In genomic region chr21:37450385-37451044, GRCh38 we compare ENCODE assay signal across 11 cellular contexts.
A peak's percentile ranks its signal among the peaks of the same experiment; 100 is the strongest.
DNase-seq lines count a peak whose midpoint lies in the region; TF ChIP-seq lines count a peak whose summit lies in the region.
"Had no signal": no experiment of that assay in that cellular context is flagged by ENCODE, and none has a peak within 500 bp of the region (broad histone marks: within the 10 kb centered on the region; RNA-seq: fewer than 3 reads in every experiment).

No MANE protein-coding gene starts in this region.

- H3K9me2 ChIP-seq in SK-N-SH, result no peaks in the 10 kb centered on the region

- peaks cover 5% of the 10 kb centered on the region for H3K36me3 Mint-ChIP-seq in activated naive CD4-positive, alpha-beta T cell treated with anti-CD3 and anti-CD28 coated beads for 36 hours (ENCODE audit: low read depth)

- H3K9ac ChIP-seq in SK-N-SH, result no peak overlapping the region
- no peak overlapping the region for H3K9ac ChIP-seq in smooth muscle cell (ENCODE audit: low read depth)

- H3K4me3 Mint-ChIP-seq in activated naive CD4-positive, alpha-beta T cell treated with anti-CD3 and anti-CD28 coated beads for 36 hours, result no peak overlapping the region
- H3K4me3 Mint-ChIP-seq: T-helper 1 cell treated with Interleukin-12 subunit alpha and Interleukin-12 subunit beta and Interleukin-4 antibody, amounts not matched to agents 30 μg/mL and 1 μg/mL, for 36 hours had no signal

- TF ChIP-seq POLR2A in erythroblast (IDR thresholded peaks at IDR 0.05; ENCODE audit: low read length), result peak; percentile 40

- H3F3A ChIP-seq in SK-N-SH (replicated peaks; ENCODE audit: insufficient read depth) (peaks cover 36% of the 10 kb centered on the region), smooth muscle cell (ENCODE audit: low read depth) (peaks cover 38% of the 10 kb centered on the region)

- peak; percentile 15 for DNase-seq in activated naive CD4-positive, alpha-beta T cell treated with anti-CD3 and anti-CD28 coated beads for 36 hours
- no peak for DNase-seq in activated naive CD4-positive, alpha-beta T cell (lab: John Stamatoyannopoulos, UW)
- DNase-seq in SK-N-SH, result no peak
- peak; percentile 81 to 82 for DNase-seq in erythroblast (lab: John Stamatoyannopoulos, UW)
- no peak for DNase-seq in smooth muscle cell (lab: John Stamatoyannopoulos, UW; ENCODE audit: unreplicated experiment)
- DNase-seq in T1000 (lab: John Stamatoyannopoulos, UW), result no peak
- DNase-seq in NCI-H1105 (lab: John Stamatoyannopoulos, UW), result no peak
- no peak for DNase-seq in middle frontal gyrus (ENCODE audit: extremely low spot score, low spot score)
- DNase-seq: NCI-H526 had no signal

- intact Hi-C loops in activated naive CD4-positive, alpha-beta T cell treated with anti-CD3 and anti-CD28 coated beads for 36 hours (cut with micrococcal nuclease), result no loop called here

- TF ChIP-seq CTCF in SK-N-SH (IDR thresholded peaks at IDR 0.05) (no peak), smooth muscle cell (IDR thresholded peaks at IDR 0.05; ENCODE audit: borderline replicate concordance, insufficient read depth, poor library complexity, severe bottlenecking) (no peak)

- peak overlapping the region; percentile 61 for H3K27ac Mint-ChIP-seq in activated naive CD4-positive, alpha-beta T cell treated with anti-CD3 and anti-CD28 coated beads for 36 hours
- H3K27ac Mint-ChIP-seq: T-helper 1 cell treated with Interleukin-12 subunit alpha and Interleukin-12 subunit beta and Interleukin-4 antibody, amounts not matched to agents 30 μg/mL and 1 μg/mL, for 36 hours had no signal

- no peaks in the 10 kb centered on the region for H3K27me3 ChIP-seq in SK-N-SH (ENCODE audit: insufficient read depth)
- no peaks in the 10 kb centered on the region for H3K27me3 ChIP-seq in smooth muscle cell (ENCODE audit: low read depth)

- WGBS in SK-N-SH (ENCODE audit: low lambda C conversion rate), result 77% methylated on average over 8 of the region's 8 CpGs
- WGBS in smooth muscle cell (ENCODE audit: low lambda C conversion rate), result 39% methylated on average over 8 of the region's 8 CpGs

- H3K4me2 ChIP-seq in SK-N-SH (0 out of 2 replicates have a peak overlapping the region, but pooled peaks have one; percentile 20), smooth muscle cell (peak overlapping the region; percentile 65)

- H3K36me3 ChIP-seq in SK-N-SH (replicated peaks in 1 of 2; ENCODE audit: control insufficient read depth in 1 of 2, insufficient read depth in 2 of 2, low read length in 1 of 2), result peaks cover 3% of the 10 kb centered on the region in 2 experiments
- H3K36me3 ChIP-seq in smooth muscle cell (ENCODE audit: low read depth), result no peaks in the 10 kb centered on the region

- peaks cover 97% of the 10 kb centered on the region for H4K20me1 ChIP-seq in SK-N-SH (ENCODE audit: insufficient read depth)
- H4K20me1 ChIP-seq in smooth muscle cell (ENCODE audit: low read depth), result peaks cover 100% of the 10 kb centered on the region

- peaks cover 68% of the 10 kb centered on the region for H3K4me1 Mint-ChIP-seq in activated naive CD4-positive, alpha-beta T cell treated with anti-CD3 and anti-CD28 coated beads for 36 hours (ENCODE audit: low read depth)

- CTCF ChIA-PET in activated naive CD4-positive, alpha-beta T cell treated with anti-CD3 and anti-CD28 coated beads for 36 hours (lab: Charles Lee), result interaction anchor here (0.7 kb wide), 1 partner anchor 141 kb away, joined by 3 read pairs; no protein-coding TSS in a partner anchor
- CTCF ChIA-PET in SK-N-SH (lab: Yijun Ruan, JAX), result interaction anchor here (1.2 kb wide), 1 partner anchor 13 kb away, joined by 3 read pairs; no protein-coding TSS in a partner anchor

- no peaks in the 10 kb centered on the region for H3K27me3 Mint-ChIP-seq in activated naive CD4-positive, alpha-beta T cell treated with anti-CD3 and anti-CD28 coated beads for 36 hours (ENCODE audit: low read depth)

- H3K4me3 ChIP-seq in SK-N-SH (ENCODE audit: low read depth in 2 of 2, low read length in 1 of 2), result no peak overlapping the region
- H3K4me3 ChIP-seq in smooth muscle cell, result no peak overlapping the region

- H2AFZ ChIP-seq in SK-N-SH (ENCODE audit: low read depth) (no peak overlapping the region), smooth muscle cell (ENCODE audit: low read depth) (no peak overlapping the region)

- POLR2A ChIA-PET in SK-N-SH (lab: Yijun Ruan, JAX), result no interaction called here

- no peak for TF ChIP-seq EP300 in SK-N-SH (IDR thresholded peaks at IDR 0.05; ENCODE audit: borderline replicate concordance in 1 of 2, low read depth in 1 of 2, low read length in 1 of 2)

- H3K9me3 ChIP-seq in SK-N-SH (no peaks in the 10 kb centered on the region), smooth muscle cell (replicated peaks; ENCODE audit: low read depth) (no peaks in the 10 kb centered on the region)

- H3K79me2 ChIP-seq in SK-N-SH (ENCODE audit: insufficient read depth), result peaks cover 97% of the 10 kb centered on the region
- H3K79me2 ChIP-seq in smooth muscle cell (ENCODE audit: low read depth), result peaks cover 87% of the 10 kb centered on the region

- H3K27ac ChIP-seq in SK-N-SH (ENCODE audit: low read depth in 2 of 2, low read length in 1 of 2), result peak overlapping the region in 1 of 2 experiments; percentile 62; a peak in 3 of 4 replicates
- H3K27ac ChIP-seq in smooth muscle cell (ENCODE audit: low read depth), result peak overlapping the region; percentile 84
- H3K27ac ChIP-seq: C4-2B had no signal

- TF ChIP-seq RAD21 in SK-N-SH (IDR thresholded peaks at IDR 0.05; ENCODE audit: low read length), result no peak

- H3K9me3 Mint-ChIP-seq in activated naive CD4-positive, alpha-beta T cell treated with anti-CD3 and anti-CD28 coated beads for 36 hours, result no peaks in the 10 kb centered on the region
- H3K9me3 Mint-ChIP-seq: T-helper 1 cell treated with Interleukin-12 subunit alpha and Interleukin-12 subunit beta and Interleukin-4 antibody, amounts not matched to agents 30 μg/mL and 1 μg/mL, for 36 hours had no signal

- peaks cover 24 to 36% of the 10 kb centered on the region in 2 experiments for H3K4me1 ChIP-seq in SK-N-SH (ENCODE audit: control insufficient read depth in 1 of 2, insufficient read depth in 2 of 2, low read depth in 1 of 2, low read length in 1 of 2)
- H3K4me1 ChIP-seq in smooth muscle cell (ENCODE audit: low read depth), result peaks cover 42% of the 10 kb centered on the region

TF ChIP-seq in SK-N-SH, 30 proteins besides CTCF, POLR2A, EP300 and RAD21:
- TF ChIP-seq FOSL2 (IDR thresholded peaks at IDR 0.05; ENCODE audit: borderline replicate concordance, low read depth) (peak; percentile 11; the same call in 1 of the 2 replicates), ELF1 (IDR thresholded peaks at IDR 0.05) (no peak), USF1 (IDR thresholded peaks at IDR 0.05; ENCODE audit: borderline replicate concordance, low read depth) (no peak), ZBTB33 (IDR thresholded peaks at IDR 0.05; ENCODE audit: borderline replicate concordance, low read depth) (no peak), YY1 (IDR thresholded peaks at IDR 0.05; ENCODE audit: low read depth) (no peak), JUND (IDR thresholded peaks at IDR 0.05) (0 out of 2 replicates have a peak, but pooled peaks have one; percentile 4), GATA2 (CRISPR knock-in tag; IDR thresholded peaks at IDR 0.05) (no peak)

Comparison
In these comparisons a context has a peak if more than half of its experiments do, and no peak if none do; other contexts are left out.
1. DNase-seq: peak in activated naive CD4-positive, alpha-beta T cell treated with anti-CD3 and anti-CD28 coated beads for 36 hours (single experiment) and erythroblast (2 of 2); none in activated naive CD4-positive, alpha-beta T cell (0 of 4), SK-N-SH (single experiment), smooth muscle cell (single experiment), T1000 (single experiment), NCI-H1105 (single experiment) and middle frontal gyrus (single experiment).